In genomic region chr16:57447142-57447962, GRCh38 we compare ENCODE assay signal across 8 cellular contexts. TPM values are rescaled to one million over a fixed set of nuclear protein-coding genes. Genes with fewer than 3 reads are reported as not detected.
A peak's percentile ranks its signal among the peaks of the same experiment; 100 is the strongest.
DNase-seq lines count a peak whose midpoint lies in the region; ATAC-seq and TF ChIP-seq lines count a peak whose summit lies in the region.

Gene CIAPIN1 (minus strand): TSS chr16:57447385. CDS start chr16:57440928, 6,457 bp downstream.
Gene COQ9 (plus strand): TSS chr16:57447479. CDS start chr16:57447506, 27 bp downstream.

- TF ChIP-seq POLR2A in adrenal gland (IDR thresholded peaks at IDR 0.05), result peak; percentile 78 to 89
- peak; percentile 33 to 94 (median 78) for TF ChIP-seq POLR2A in upper lobe of left lung (IDR thresholded peaks at IDR 0.05)

- no peak for TF ChIP-seq EP300 in upper lobe of left lung (IDR thresholded peaks at IDR 0.05)

- H3K4me3 ChIP-seq in adrenal gland (peak within 1 kb of the TSS; percentile 48 to 100 (median 90)), heart right ventricle (peak within 1 kb of the TSS; percentile 73 to 96 (median 92)), upper lobe of left lung (peak within 1 kb of the TSS; percentile 74 to 99 (median 84))

- intact Hi-C loops in adrenal gland (cut with DNase I) (no loop called here), heart right ventricle (cut with DNase I) (loop anchor here in 1 of 10 donors (10.0 kb wide), 1 partner anchor 513 kb away; the partner anchor contains the start of gene HERPUD1), posterior vena cava (cut with DNase I) (no loop called here)

- no peaks in the 10 kb centered on the region for H3K9me3 ChIP-seq in adrenal gland (replicated peaks in 1 of 3)
- H3K9me3 ChIP-seq in heart right ventricle, result no peaks in the 10 kb centered on the region
- no peaks in the 10 kb centered on the region for H3K9me3 ChIP-seq in upper lobe of left lung

- DNase-seq in GM13976 (ENCODE audit: low spot score) (peak; percentile 98), NCI-H146 (lab: John Stamatoyannopoulos, UW) (peak; percentile 90), T-helper 1 cell (peak; percentile 84 to 96 (median 90)), adrenal gland (peak; percentile 93 to 97 (median 95)), heart right ventricle (peak; percentile 95 to 96), posterior vena cava (ENCODE audit: low spot score) (peak; percentile 99), upper lobe of left lung (peak; percentile 96 to 99)

- WGBS in adrenal gland, 4 donors, result 0 to 1% (median 0%) methylated on average over 28 to 70 of the region's 70 CpGs
- 0% methylated on average over 59 to 70 of the region's 70 CpGs for WGBS in heart right ventricle, 2 donors
- 0% methylated on average over 11 to 32 of the region's 70 CpGs for WGBS in upper lobe of left lung, 2 donors

- TF ChIP-seq CTCF in GM13976 (IDR thresholded peaks at IDR 0.05; ENCODE audit: borderline replicate concordance, control extremely low read depth, extremely low read depth, insufficient read depth, missing control alignments), result no peak
- TF ChIP-seq CTCF in adrenal gland (IDR thresholded peaks at IDR 0.05), result no peak
- TF ChIP-seq CTCF in heart right ventricle (IDR thresholded peaks at IDR 0.05), result no peak
- peak in 1 of 6 experiments; percentile 5 for TF ChIP-seq CTCF in upper lobe of left lung (IDR thresholded peaks at IDR 0.05)

- H3K4me1 ChIP-seq in adrenal gland (replicated peaks in 1 of 2) (peaks cover 9 to 30% of the 10 kb centered on the region in 2 donors), heart right ventricle (peaks cover 2 to 60% (median 36%) of the 10 kb centered on the region in 9 donors), upper lobe of left lung (peaks cover 18 to 21% (median 19%) of the 10 kb centered on the region in 4 donors)

- ATAC-seq in HG02852 (IDR thresholded peaks at IDR 0.05; ENCODE audit: unreplicated experiment) (peak; percentile 98), heart right ventricle (peak; percentile 98 to 100 (median 99)), upper lobe of left lung (ENCODE audit: low FRiP score in 2 of 2) (peak; percentile 98 to 100)

- H3K36me3 ChIP-seq in adrenal gland (replicated peaks in 1 of 2) (peaks cover 0 to 13% of the 10 kb centered on the region in 2 donors), heart right ventricle (peaks cover 0 to 19% (median 15%) of the 10 kb centered on the region in 9 donors), upper lobe of left lung (peaks cover 4 to 16% (median 5%) of the 10 kb centered on the region in 4 donors)

- H3K27ac ChIP-seq in adrenal gland (peak within 1 kb of the TSS; percentile 79 to 96 (median 85)), heart right ventricle (peak within 1 kb of the TSS; percentile 89 to 98 (median 94)), upper lobe of left lung (peak within 1 kb of the TSS; percentile 86 to 92 (median 88))

- H3K27me3 ChIP-seq in adrenal gland, result no peaks in the 10 kb centered on the region
- H3K27me3 ChIP-seq in heart right ventricle, result no peaks in the 10 kb centered on the region
- H3K27me3 ChIP-seq in upper lobe of left lung, result no peaks in the 10 kb centered on the region

- in situ Hi-C loops in GM13976 (cut with MboI; ENCODE audit: low sequenced_read_pairs, unreplicated experiment), result no loop called here

RNA-seq across cellular contexts. Expression of gene CIAPIN1, which starts in this region (rescaled TPM):
- total RNA-seq in adrenal gland (100 to 1,000 TPM in 1 of 8 donors, 10 to 100 TPM in 7; 33.3 to 155 (median 50.7) TPM), heart right ventricle (10 to 100 TPM; 49.6 to 75.1 (median 61.0) TPM), posterior vena cava (10 to 100 TPM; 23.5 to 33.4 TPM), upper lobe of left lung (10 to 100 TPM; 21.0 to 44.5 (median 36.5) TPM)
- polyA plus RNA-seq in adrenal gland (10 to 100 TPM; 15.8 to 91.9 (median 25.9) TPM), heart right ventricle (10 to 100 TPM; 20.1 to 63.0 TPM)

RNA-seq across cellular contexts. Expression of gene COQ9, which starts in this region (rescaled TPM):
- 10 to 100 TPM; 60.9 to 91.7 (median 80.2) TPM for total RNA-seq in adrenal gland
- 100 to 1,000 TPM; 165 to 203 (median 177) TPM for polyA plus RNA-seq in adrenal gland
- 100 to 1,000 TPM; 135 to 230 (median 207) TPM for total RNA-seq in heart right ventricle
- polyA plus RNA-seq in heart right ventricle, result 100 to 1,000 TPM; 162 to 475 TPM
- 10 to 100 TPM; 30.1 to 39.6 TPM for total RNA-seq in posterior vena cava
- 10 to 100 TPM; 33.1 to 47.1 (median 39.4) TPM for total RNA-seq in upper lobe of left lung

Comparison
In these comparisons a context has a peak if more than half of its experiments do, and no peak if none do; other contexts are left out.
1. Peak in every context shown above with its lines: DNase-seq, ATAC-seq, H3K4me3 ChIP-seq and H3K27ac ChIP-seq.